In genomic region chr3:124260206-124260915, GRCh38 we compare ENCODE assay signal across 9 cellular contexts.
DNase-seq lines count a peak whose midpoint lies in the region; ATAC-seq and TF ChIP-seq lines count a peak whose summit lies in the region.
"Had no signal": no experiment of that assay in that cellular context is flagged by ENCODE, and none has a peak within 500 bp of the region (broad histone marks: within the 10 kb centered on the region; RNA-seq: fewer than 3 reads in every experiment).

No MANE protein-coding gene starts in this region.

- no peaks in the 10 kb centered on the region for H3K4me1 ChIP-seq in A673 (ENCODE audit: insufficient read depth, low read length, poor library complexity, severe bottlenecking)

- no peaks in the 10 kb centered on the region for H3K27me3 ChIP-seq in A673 (replicated peaks; ENCODE audit: insufficient read depth, low read depth, low read length, poor library complexity)

- no peak overlapping the region for H3K27ac ChIP-seq in A673 (ENCODE audit: low read depth, low read length, poor library complexity, severe bottlenecking)

- no peaks in the 10 kb centered on the region for H3K9me3 ChIP-seq in A673 (ENCODE audit: low read depth, low read length, poor library complexity, severe bottlenecking)

- intact Hi-C loops in A673 (cut with micrococcal nuclease; ENCODE audit: unreplicated experiment) = no loop called here

- H3K4me3 ChIP-seq in A673 (ENCODE audit: low read depth, low read length, poor library complexity, severe bottlenecking) = no peak overlapping the region

- BruUV-seq in A673 (replicated peaks; lab: Mats Ljungman, UMichigan) = no TSS peak

- no peak for ATAC-seq in HG03108 (IDR thresholded peaks at IDR 0.05; ENCODE audit: unreplicated experiment)
- no peak for ATAC-seq in GM21367 (IDR thresholded peaks at IDR 0.05; ENCODE audit: unreplicated experiment)

- TF ChIP-seq CTCF in A673 (conservative IDR thresholded peaks at IDR 0.05; ENCODE audit: low read depth, low read length) = no peak

- CTCF ChIA-PET in A673 (lab: Charles Lee) = interaction anchor here (0.6 kb wide), 1 partner anchor 228 kb away, joined by 6 read pairs; no protein-coding TSS in a partner anchor

- H3K36me3 ChIP-seq in A673 (ENCODE audit: insufficient read depth, low read length, poor library complexity, severe bottlenecking) = no peaks in the 10 kb centered on the region

- POLR2A ChIA-PET in A673 (lab: Charles Lee; ENCODE audit: low non-redundant PET) = no interaction called here

- DNase-seq in A673 (ENCODE audit: low spot score) (peak; percentile 48), HT1080 (ENCODE audit: low read depth) (peak; percentile 90), dedifferentiated amniotic fluid mesenchymal stem cell (ENCODE audit: extremely low spot score) (peak; percentile 58), medulla oblongata (ENCODE audit: extremely low spot score) (peak; percentile 61), epidermal melanocyte (ENCODE audit: insufficient read length, low spot score) (no peak), COLO668 (lab: John Stamatoyannopoulos, UW; ENCODE audit: unreplicated experiment) (no peak)
- DNase-seq: DMS153 had no signal

Comparison
In these comparisons a context has a peak if more than half of its experiments do, and no peak if none do; other contexts are left out.
1. DNase-seq: peak in A673 (single experiment), HT1080 (single experiment), dedifferentiated amniotic fluid mesenchymal stem cell (single experiment) and medulla oblongata (single experiment); none in epidermal melanocyte (single experiment) and COLO668 (single experiment).